In the genomic region with DNA sequence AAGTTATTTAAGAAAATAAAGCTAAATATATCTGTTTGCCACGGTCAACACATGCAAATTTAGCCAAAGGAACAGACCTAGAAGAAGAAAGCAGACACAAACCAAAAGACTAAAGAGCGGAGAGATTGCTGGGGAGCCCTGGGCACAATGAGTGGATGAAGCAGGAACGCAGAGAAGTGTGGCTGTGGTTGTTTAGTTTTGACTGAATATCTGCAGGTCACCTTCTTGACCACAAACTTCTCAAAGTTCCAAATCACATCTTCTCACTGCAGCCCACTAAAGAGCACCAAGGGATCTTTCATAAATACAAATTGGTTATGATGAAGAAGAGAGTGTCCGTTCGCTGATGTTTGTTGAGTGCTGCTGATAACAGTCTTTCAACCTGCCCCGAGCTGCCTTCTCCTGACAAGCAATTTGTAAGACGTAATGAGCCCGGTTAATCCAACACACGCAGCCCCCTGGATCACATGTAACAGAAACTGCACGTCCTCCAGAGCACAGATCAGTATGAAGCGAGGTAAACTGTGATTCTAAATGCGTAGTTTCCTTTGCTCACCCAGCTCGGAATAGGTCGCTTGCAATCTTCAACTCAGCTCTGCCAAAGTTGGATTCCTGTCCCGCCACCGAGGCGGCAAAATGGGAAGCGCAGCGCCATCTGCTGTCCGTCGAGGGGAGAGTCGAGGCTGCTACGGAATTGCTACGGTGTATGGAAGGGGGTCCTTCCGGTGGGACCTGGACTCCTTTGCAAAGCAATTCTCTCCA, we compare ENCODE assay signal across 8 cellular contexts.
DNase-seq lines count a peak whose midpoint lies in the region; ATAC-seq and TF ChIP-seq lines count a peak whose summit lies in the region.

No MANE protein-coding gene starts in this region.

- 11 to 13% (median 12%) methylated on average over 25 of the region's 25 CpGs for WGBS in heart left ventricle, 4 donors

- H3K27ac Mint-ChIP-seq in IgD-negative memory B cell (no peak overlapping the region), progenitor cell of endocrine pancreas (no peak overlapping the region)
- no peak overlapping the region for H3K27ac Mint-ChIP-seq in activated naive CD8-positive, alpha-beta T cell

- no peak for TF ChIP-seq POLR2A in heart left ventricle (IDR thresholded peaks at IDR 0.05)

- H3K4me1 Mint-ChIP-seq in IgD-negative memory B cell, result peaks cover 0 to 8% (median 3%) of the 10 kb centered on the region in 3 donors
- H3K4me1 Mint-ChIP-seq in activated naive CD8-positive, alpha-beta T cell (ENCODE audit: low read depth), result peaks cover 7% of the 10 kb centered on the region
- peaks cover 2% of the 10 kb centered on the region for H3K4me1 Mint-ChIP-seq in progenitor cell of endocrine pancreas (ENCODE audit: low read depth)

- ATAC-seq in GM21723 (IDR thresholded peaks at IDR 0.05; ENCODE audit: unreplicated experiment) (peak; percentile 94), heart left ventricle (peak; percentile 57 to 93 (median 91)), upper lobe of right lung (peak; percentile 95)

- H3K4me3 ChIP-seq in SK-N-MC (peak overlapping the region; percentile 76), heart left ventricle (peak overlapping the region in 10 of 12 donors; percentile 17 to 57 (median 44)), upper lobe of right lung (peak overlapping the region; percentile 46)

- H3K36me3 ChIP-seq in SK-N-MC (ENCODE audit: insufficient read depth, low read length) (no peaks in the 10 kb centered on the region; the same call in 1 of the 2 replicates), heart left ventricle (no peaks in the 10 kb centered on the region), upper lobe of right lung (no peaks in the 10 kb centered on the region)

- TF ChIP-seq CTCF in heart left ventricle (IDR thresholded peaks at IDR 0.05) (peak; percentile 90 to 98 (median 96)), progenitor cell of endocrine pancreas (IDR thresholded peaks at IDR 0.05; ENCODE audit: unreplicated experiment) (peak; percentile 96), upper lobe of right lung (IDR thresholded peaks at IDR 0.05) (peak; percentile 96)

- H3K36me3 Mint-ChIP-seq in IgD-negative memory B cell, result peaks cover 2% of the 10 kb centered on the region
- H3K36me3 Mint-ChIP-seq in activated naive CD8-positive, alpha-beta T cell, result no peaks in the 10 kb centered on the region
- H3K36me3 Mint-ChIP-seq in progenitor cell of endocrine pancreas (ENCODE audit: insufficient read depth), result no peaks in the 10 kb centered on the region

- no peak overlapping the region for H3K27ac ChIP-seq in SK-N-MC
- H3K27ac ChIP-seq in heart left ventricle, result no peak overlapping the region
- H3K27ac ChIP-seq in upper lobe of right lung, result no peak overlapping the region

- intact Hi-C loops in heart left ventricle (cut with DNase I) (loop anchor here (1.0 to 10.0 kb wide), 9 partner anchors 89 to 1079 kb away; no protein-coding TSS in a partner anchor), upper lobe of right lung (cut with DNase I) (loop anchor here (10.0 kb wide), 1 partner anchor 1079 kb away; no protein-coding TSS in a partner anchor)

- H3K27me3 Mint-ChIP-seq in IgD-negative memory B cell, result peaks cover 9% of the 10 kb centered on the region
- H3K27me3 Mint-ChIP-seq in activated naive CD8-positive, alpha-beta T cell, result peaks cover 6% of the 10 kb centered on the region
- peaks cover 11% of the 10 kb centered on the region for H3K27me3 Mint-ChIP-seq in progenitor cell of endocrine pancreas

- peaks cover 0 to 14% (median 0%) of the 10 kb centered on the region in 12 donors for H3K4me1 ChIP-seq in heart left ventricle
- no peaks in the 10 kb centered on the region for H3K4me1 ChIP-seq in upper lobe of right lung

- no peaks in the 10 kb centered on the region for H3K9me3 Mint-ChIP-seq in IgD-negative memory B cell
- H3K9me3 Mint-ChIP-seq in activated naive CD8-positive, alpha-beta T cell (ENCODE audit: low read depth), result no peaks in the 10 kb centered on the region
- no peaks in the 10 kb centered on the region for H3K9me3 Mint-ChIP-seq in progenitor cell of endocrine pancreas (ENCODE audit: low read depth)

- H3K27me3 ChIP-seq in heart left ventricle, result no peaks in the 10 kb centered on the region
- no peaks in the 10 kb centered on the region for H3K27me3 ChIP-seq in upper lobe of right lung

- H3K9ac ChIP-seq in SK-N-MC (ENCODE audit: insufficient read length), result peak overlapping the region; percentile 56

- no peaks in the 10 kb centered on the region for H3K9me3 ChIP-seq in SK-N-MC (ENCODE audit: low read depth, low read length)
- H3K9me3 ChIP-seq in heart left ventricle, result no peaks in the 10 kb centered on the region
- H3K9me3 ChIP-seq in upper lobe of right lung, result no peaks in the 10 kb centered on the region

- DNase-seq in EL (peak; percentile 68), SK-N-MC (ENCODE audit: low read depth, low spot score) (peak; percentile 58), heart left ventricle (peak; percentile 71 to 88 (median 74)), progenitor cell of endocrine pancreas (ENCODE audit: low spot score, unreplicated experiment) (peak; percentile 82), upper lobe of right lung (peak; percentile 83)

- H3K4me3 Mint-ChIP-seq in IgD-negative memory B cell, result peak overlapping the region in 3 of 4 donors; percentile 57 to 92 (median 88)
- H3K4me3 Mint-ChIP-seq in activated naive CD8-positive, alpha-beta T cell, result peak overlapping the region; percentile 76
- H3K4me3 Mint-ChIP-seq in progenitor cell of endocrine pancreas (ENCODE audit: low read depth), result peak overlapping the region; percentile 69
